In the genomic region with DNA sequence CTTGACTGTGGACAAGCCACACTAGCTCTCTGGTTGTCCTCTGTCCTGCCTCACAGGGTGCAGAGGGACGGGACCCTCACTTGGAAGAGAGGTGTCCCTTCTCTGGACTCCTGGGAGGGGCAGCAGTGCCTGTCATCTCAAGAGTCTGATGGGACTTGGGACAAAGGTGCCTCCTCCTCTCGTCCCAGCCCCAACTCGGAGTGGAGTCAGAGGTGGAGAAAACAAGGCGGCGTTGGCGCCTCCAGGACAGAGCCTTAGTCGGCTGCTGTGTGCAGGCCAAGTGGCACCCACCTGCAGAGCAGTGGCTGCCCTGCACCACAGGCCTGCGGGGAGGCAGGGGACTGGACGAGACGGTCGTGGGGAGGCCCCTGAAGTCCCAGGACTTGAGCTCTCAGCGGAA, we compare ENCODE assay signal across 23 cellular contexts. TPM values are rescaled to one million over a fixed set of nuclear protein-coding genes. Genes with fewer than 3 reads are reported as not detected.
"Had no signal": no experiment of that assay in that cellular context is flagged by ENCODE, and none has a peak within 500 bp of the region (broad histone marks: within the 10 kb centered on the region; RNA-seq: fewer than 3 reads in every experiment).

No MANE protein-coding gene starts in this region.

- ATAC-seq: foreskin keratinocyte, heart right ventricle, left lobe of liver had no signal

- DNase-seq: cerebellar nuclear complex; colonic mucosa; effector CD4-positive, alpha-beta T cell; endodermal cell; erythroblast; foreskin keratinocyte; heart right ventricle; hypothalamus; occipital lobe; sigmoid colon; stimulated activated CD4-positive, alpha-beta T cell treated with anti-CD3 and anti-CD28 coated beads, Interleukin-12 subunit alpha, Interleukin-12 subunit beta, amount 100 ng/mL, for 4 hours; stimulated activated naive CD4-positive, alpha-beta T cell; stomach; substantia nigra; transverse colon had no signal

- H3K27ac ChIP-seq: colonic mucosa, foreskin keratinocyte, heart right ventricle, parathyroid adenoma, sigmoid colon, skin epidermis, stomach, thoracic aorta, transverse colon had no signal

- H3K9me3 ChIP-seq: colonic mucosa, heart right ventricle, sigmoid colon, stomach, thoracic aorta, transverse colon had no signal

- H3K36me3 ChIP-seq: colonic mucosa, heart right ventricle, sigmoid colon, stomach, thoracic aorta, transverse colon had no signal

- H3K4me3 ChIP-seq: colonic mucosa, heart right ventricle, sigmoid colon, skin epidermis, stomach, thoracic aorta, transverse colon had no signal

- H3K4me1 ChIP-seq: colonic mucosa, foreskin keratinocyte, heart right ventricle, parathyroid adenoma, sigmoid colon, stomach, transverse colon had no signal

- H3K27me3 ChIP-seq: colonic mucosa had no signal

RNA-seq across cellular contexts. Expression of a gene that starts 37.6 kb away (rescaled TPM):
- total RNA-seq: endodermal cell, endothelial cell of umbilical vein, foreskin keratinocyte, lower leg skin, occipital lobe, pulmonary artery endothelial cell, urinary bladder had no signal
- polyA plus RNA-seq: endothelial cell of umbilical vein, foreskin keratinocyte had no signal
